11 cellular contexts compared by ENCODE assay signal in the genomic region with DNA sequence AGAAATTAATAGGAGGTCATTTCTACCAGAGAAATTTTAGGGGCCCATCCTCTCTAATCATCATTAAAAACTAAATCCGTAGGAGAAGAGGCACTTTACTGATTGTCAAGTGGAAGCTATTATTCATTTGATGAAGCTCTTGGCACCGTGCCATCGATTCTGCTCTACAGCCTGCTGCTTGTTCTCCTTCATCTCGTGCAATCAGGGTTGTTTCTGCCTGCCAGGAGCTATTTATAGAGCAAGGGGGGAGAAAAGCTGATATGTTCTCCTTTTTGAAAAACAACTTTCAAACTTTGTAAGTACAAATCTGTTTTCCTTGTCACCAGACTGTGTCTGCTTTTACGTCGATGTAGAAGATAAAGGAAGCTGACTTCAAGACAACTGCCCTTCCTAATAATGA.
DNase-seq lines count a peak whose midpoint lies in the region; ATAC-seq and TF ChIP-seq lines count a peak whose summit lies in the region.
"Had no signal": no experiment of that assay in that cellular context is flagged by ENCODE, and none has a peak within 500 bp of the region (broad histone marks: within the 10 kb centered on the region; RNA-seq: fewer than 3 reads in every experiment).

No MANE protein-coding gene starts in this region.

- no peak for TF ChIP-seq RAD21 in SK-N-SH (IDR thresholded peaks at IDR 0.05; ENCODE audit: low read length)

- no peak for TF ChIP-seq CTCF in SK-N-SH (IDR thresholded peaks at IDR 0.05)
- no peak for TF ChIP-seq CTCF in parathyroid adenoma (IDR thresholded peaks at IDR 0.05)

- H3K4me3 ChIP-seq in SK-N-SH (ENCODE audit: low read depth in 2 of 2, low read length in 1 of 2) (no peak overlapping the region), parathyroid adenoma (ENCODE audit: low read depth, low read length) (no peak overlapping the region)

- ATAC-seq in GM21529 (IDR thresholded peaks at IDR 0.05; ENCODE audit: unreplicated experiment) = no peak
- ATAC-seq in HG03432 (IDR thresholded peaks at IDR 0.05; ENCODE audit: unreplicated experiment) = no peak
- no peak for ATAC-seq in HG03280 (IDR thresholded peaks at IDR 0.05; ENCODE audit: unreplicated experiment)

- DNase-seq in EL (peak; percentile 1), NCI-H1694 (lab: John Stamatoyannopoulos, UW) (peak; percentile 96), SK-N-SH (peak; percentile 56), NK-92 (lab: John Stamatoyannopoulos, UW; ENCODE audit: unreplicated experiment) (no peak)
- DNase-seq: activated naive CD4-positive, alpha-beta T cell; stimulated activated CD4-positive, alpha-beta T cell treated with anti-CD3 and anti-CD28 coated beads, Interleukin-4, amount 100 ng/mL, for 1 hour; T1000 had no signal

- H3K9me2 ChIP-seq in SK-N-SH = no peaks in the 10 kb centered on the region

- no peak overlapping the region for H2AFZ ChIP-seq in SK-N-SH (ENCODE audit: low read depth)
- no peak overlapping the region for H2AFZ ChIP-seq in parathyroid adenoma

- peaks cover 0 to 5% of the 10 kb centered on the region in 2 experiments; a peak in 2 of 4 replicates for H3K4me1 ChIP-seq in SK-N-SH (ENCODE audit: control insufficient read depth in 1 of 2, insufficient read depth in 2 of 2, low read depth in 1 of 2, low read length in 1 of 2)
- no peaks in the 10 kb centered on the region for H3K4me1 ChIP-seq in parathyroid adenoma

- POLR2A ChIA-PET in SK-N-SH (lab: Yijun Ruan, JAX) = no interaction called here

- no peaks in the 10 kb centered on the region for H3F3A ChIP-seq in SK-N-SH (replicated peaks; ENCODE audit: insufficient read depth)

- H3K9me3 ChIP-seq in SK-N-SH = no peaks in the 10 kb centered on the region
- H3K9me3 ChIP-seq in parathyroid adenoma (ENCODE audit: control insufficient read depth, low read length) = no peaks in the 10 kb centered on the region

- H3K79me2 ChIP-seq in SK-N-SH (ENCODE audit: insufficient read depth) (no peaks in the 10 kb centered on the region), parathyroid adenoma (no peaks in the 10 kb centered on the region)

- TF ChIP-seq EP300 in SK-N-SH (IDR thresholded peaks at IDR 0.05; ENCODE audit: borderline replicate concordance in 1 of 2, low read depth in 1 of 2, low read length in 1 of 2) = 0 out of 4 replicates have a peak, but pooled peaks of 1 of the 2 experiments have one; percentile 13

- H3K27ac ChIP-seq in SK-N-SH (ENCODE audit: low read depth in 2 of 2, low read length in 1 of 2) = no peak overlapping the region
- H3K27ac ChIP-seq in parathyroid adenoma = no peak overlapping the region

- H3K36me3 ChIP-seq in SK-N-SH (replicated peaks in 1 of 2; ENCODE audit: control insufficient read depth in 1 of 2, insufficient read depth in 2 of 2, low read length in 1 of 2) (no peaks in the 10 kb centered on the region), parathyroid adenoma (ENCODE audit: control insufficient read depth, insufficient read depth, low read length) (no peaks in the 10 kb centered on the region)

- H4K20me1 ChIP-seq in SK-N-SH (ENCODE audit: insufficient read depth) = no peaks in the 10 kb centered on the region

- CTCF ChIA-PET in SK-N-SH (lab: Yijun Ruan, JAX) = interaction anchor here (1.0 kb wide), 1 partner anchor 239 kb away, joined by 3 read pairs; no protein-coding TSS in a partner anchor

- H3K4me2 ChIP-seq in SK-N-SH (0 out of 2 replicates have a peak overlapping the region, but pooled peaks have one; percentile 10), parathyroid adenoma (ENCODE audit: low read length) (peak overlapping the region; percentile 29)

- WGBS in SK-N-SH (ENCODE audit: low lambda C conversion rate) = 3% methylated on average over 6 of the region's 6 CpGs

- no peaks in the 10 kb centered on the region for H3K27me3 ChIP-seq in SK-N-SH (ENCODE audit: insufficient read depth)
- no peaks in the 10 kb centered on the region for H3K27me3 ChIP-seq in parathyroid adenoma (ENCODE audit: control insufficient read depth, insufficient read depth, low read length)

- no peak overlapping the region for H3K9ac ChIP-seq in SK-N-SH
- H3K9ac ChIP-seq in parathyroid adenoma = no peak overlapping the region

TF ChIP-seq in SK-N-SH, 30 proteins besides CTCF, POLR2A, EP300 and RAD21:
- TF ChIP-seq RXRA (IDR thresholded peaks at IDR 0.05; ENCODE audit: borderline replicate concordance, low read depth) (no peak), ELF1 (IDR thresholded peaks at IDR 0.05) (no peak), FOSL2 (IDR thresholded peaks at IDR 0.05; ENCODE audit: borderline replicate concordance, low read depth) (no peak), TEAD4 (IDR thresholded peaks at IDR 0.05; ENCODE audit: borderline replicate concordance, insufficient read depth) (no peak), TCF12 (IDR thresholded peaks at IDR 0.05) (no peak), GABPA (IDR thresholded peaks at IDR 0.05; ENCODE audit: low read depth) (no peak), SIN3A (IDR thresholded peaks at IDR 0.05; ENCODE audit: borderline replicate concordance, low read depth, low read length) (no peak), FOXJ3 (CRISPR knock-in tag; IDR thresholded peaks at IDR 0.05) (no peak), JUND (IDR thresholded peaks at IDR 0.05) (no peak), RCOR1 (IDR thresholded peaks at IDR 0.05; ENCODE audit: low read length) (no peak), NFIC (IDR thresholded peaks at IDR 0.05; ENCODE audit: borderline replicate concordance) (peak; percentile 41), MEF2A (IDR thresholded peaks at IDR 0.05; ENCODE audit: borderline replicate concordance, low read depth) (no peak), REST (IDR thresholded peaks at IDR 0.05; ENCODE audit: low read depth, low read length) (no peak), GATA2 (CRISPR knock-in tag; IDR thresholded peaks at IDR 0.05) (peak; percentile 33; the same call in 1 of the 2 replicates), RFX5 (IDR thresholded peaks at IDR 0.05; ENCODE audit: low read length) (no peak), MXI1 (IDR thresholded peaks at IDR 0.05; ENCODE audit: low read depth, low read length) (no peak)
- TF ChIP-seq, protein P1, sequence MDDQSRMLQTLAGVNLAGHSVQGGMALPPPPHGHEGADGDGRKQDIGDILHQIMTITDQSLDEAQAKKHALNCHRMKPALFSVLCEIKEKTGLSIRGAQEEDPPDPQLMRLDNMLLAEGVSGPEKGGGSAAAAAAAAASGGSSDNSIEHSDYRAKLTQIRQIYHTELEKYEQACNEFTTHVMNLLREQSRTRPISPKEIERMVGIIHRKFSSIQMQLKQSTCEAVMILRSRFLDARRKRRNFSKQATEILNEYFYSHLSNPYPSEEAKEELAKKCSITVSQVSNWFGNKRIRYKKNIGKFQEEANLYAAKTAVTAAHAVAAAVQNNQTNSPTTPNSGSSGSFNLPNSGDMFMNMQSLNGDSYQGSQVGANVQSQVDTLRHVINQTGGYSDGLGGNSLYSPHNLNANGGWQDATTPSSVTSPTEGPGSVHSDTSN (IDR thresholded peaks at IDR 0.05) = peak; percentile 8; the same call in 1 of the 2 replicates
TF ChIP-seq in SK-N-SH: peak in this region for 3.
